Comparison of ENCODE assay signal across 8 cellular contexts in the genomic region with DNA sequence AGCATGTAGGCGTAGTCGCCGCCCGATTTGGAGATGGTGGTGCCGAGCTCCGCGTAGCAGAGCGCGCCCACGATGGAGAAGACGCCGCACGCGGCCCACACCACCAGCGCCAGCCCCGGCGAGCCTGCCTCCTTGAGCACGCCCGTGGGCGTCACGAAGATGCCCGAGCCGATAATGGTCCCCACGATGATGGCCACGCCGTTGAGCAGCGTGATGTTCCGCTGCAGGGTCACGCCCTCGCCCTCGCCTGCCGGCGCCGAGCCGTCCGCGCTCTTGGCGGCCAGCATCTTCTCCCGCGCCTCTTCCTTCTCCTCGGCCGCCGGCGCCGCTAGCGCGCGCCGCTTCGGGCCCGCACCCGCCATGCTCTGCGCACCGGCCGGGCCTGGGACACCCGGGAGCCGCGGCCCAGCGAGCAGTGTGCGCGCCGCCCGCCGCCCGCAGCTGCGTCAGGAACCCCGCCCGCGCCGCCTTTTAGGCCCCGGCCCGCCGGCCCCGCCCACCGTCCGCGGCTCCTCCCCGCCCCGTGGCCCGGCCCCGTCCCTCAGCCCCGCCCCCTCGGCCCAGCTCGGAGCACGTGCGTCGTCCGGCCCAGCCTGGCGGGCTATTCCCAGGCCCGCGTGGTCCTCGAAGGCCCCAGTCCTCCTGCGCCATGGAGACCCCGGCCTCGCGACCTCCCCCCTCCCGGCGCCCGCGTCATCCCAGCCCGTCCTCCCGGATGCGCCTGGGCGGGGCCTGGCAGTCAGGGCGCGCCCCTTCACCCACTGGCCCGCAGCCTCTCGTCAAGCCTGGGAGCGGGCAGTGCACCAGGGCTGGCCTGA. TPM values are rescaled to one million over a fixed set of nuclear protein-coding genes. Genes with fewer than 3 reads are reported as not detected.
A peak's percentile ranks its signal among the peaks of the same experiment; 100 is the strongest.
DNase-seq lines count a peak whose midpoint lies in the region; ATAC-seq and TF ChIP-seq lines count a peak whose summit lies in the region.
"Not testable (repeated sequence)": the region's sequence is repeated elsewhere in the genome, so short reads cannot be mapped to it uniquely, and the experiment has no call there.

A gene (minus strand): TSS at position 447 of the 818 bp plus-strand sequence. CDS start 85 bp downstream, at position 362.

- H3K4me2 ChIP-seq in BLaER1 = peak within 1 kb of the TSS; percentile 96

- peak; percentile 54 for ATAC-seq in GM19438 (IDR thresholded peaks at IDR 0.05; ENCODE audit: low read depth, unreplicated experiment)
- ATAC-seq in HG03520 (IDR thresholded peaks at IDR 0.05; ENCODE audit: unreplicated experiment) = peak; percentile 57

- not testable (repeated sequence) for H3K36me3 Mint-ChIP-seq in endothelial cell (ENCODE audit: low read depth, unreplicated experiment)

- H3K9me3 ChIP-seq in BLaER1, Peyer's patch: not testable (repeated sequence)

- H3K27ac ChIP-seq in BLaER1 (peak within 1 kb of the TSS; percentile 87), Peyer's patch (peak within 1 kb of the TSS; percentile 57 to 82 (median 74))

- not testable (repeated sequence) for H3K4me1 Mint-ChIP-seq in endothelial cell (ENCODE audit: unreplicated experiment)

- peak within 1 kb of the TSS; percentile 89 for H3K4me3 Mint-ChIP-seq in endothelial cell (ENCODE audit: unreplicated experiment)

- H3K4me1 ChIP-seq in BLaER1 = peaks cover 61% of the 10 kb centered on the region
- peaks cover 0 to 30% (median 6%) of the 10 kb centered on the region in 4 donors for H3K4me1 ChIP-seq in Peyer's patch

- peak; percentile 85 to 94 (median 89) for DNase-seq in Peyer's patch
- peak; percentile 90 for DNase-seq in activated T-cell treated with anti-CD3 and anti-CD28 coated beads for 4 hours
- DNase-seq in endothelial cell (ENCODE audit: low spot score) = peak; percentile 87
- DNase-seq in mesenteric fat pad (ENCODE audit: low spot score) = peak; percentile 95
- peak; percentile 88 to 93 (median 89) for DNase-seq in stimulated activated CD4-positive, alpha-beta T cell treated with anti-CD3 and anti-CD28 coated beads, TNF-alpha, amount 100 ng/mL, for 4 hours (ENCODE audit: low read depth in 3 of 3)

- H3K27me3 Mint-ChIP-seq in endothelial cell (ENCODE audit: unreplicated experiment) = peaks cover 16% of the 10 kb centered on the region

- TF ChIP-seq POLR2A in Peyer's patch (IDR thresholded peaks at IDR 0.05) = peak in 1 of 2 donors; percentile 81

- H3K4me3 ChIP-seq in BLaER1 (peak within 1 kb of the TSS; percentile 88), Peyer's patch (peak within 1 kb of the TSS; percentile 59 to 66 (median 62))

- peak within 1 kb of the TSS; percentile 93 for H3K9ac ChIP-seq in BLaER1

- H4K20me1 ChIP-seq in BLaER1 = peaks cover 49% of the 10 kb centered on the region

- not testable (repeated sequence) for H3K9me3 Mint-ChIP-seq in endothelial cell (ENCODE audit: unreplicated experiment)

- not testable (repeated sequence) for H3K27ac Mint-ChIP-seq in endothelial cell (ENCODE audit: unreplicated experiment)

- peaks cover 15% of the 10 kb centered on the region for H3K36me3 ChIP-seq in BLaER1
- not testable (repeated sequence) for H3K36me3 ChIP-seq in Peyer's patch

- TF ChIP-seq CTCF in Peyer's patch (IDR thresholded peaks at IDR 0.05); endothelial cell (IDR thresholded peaks at IDR 0.05; ENCODE audit: unreplicated experiment): not testable (repeated sequence)

- H3K27me3 ChIP-seq in BLaER1, Peyer's patch: not testable (repeated sequence)

RNA-seq across cellular contexts. Expression of the gene that starts here (rescaled TPM):
- total RNA-seq in Peyer's patch = 1 to 10 TPM; 3.2 to 4.7 (median 3.9) TPM
- total RNA-seq in endothelial cell (ENCODE audit: unreplicated experiment) = 18.8 TPM
- 9.4 TPM for total RNA-seq in mesenteric fat pad

Comparison
In these comparisons a context has a peak if more than half of its experiments do, and no peak if none do; other contexts are left out.
1. Peak in every context shown above with its lines: DNase-seq, ATAC-seq, H3K4me3 ChIP-seq and H3K27ac ChIP-seq.